ENCODE assay signal across 2 cellular contexts in genomic region chr16:22233050-22233405, GRCh38.
TF ChIP-seq lines count a peak whose summit lies in the region.

No MANE protein-coding gene starts in this region.

TF ChIP-seq in HCT116, 20 proteins besides CTCF, POLR2A, EP300 and RAD21:
- no peak for TF ChIP-seq YY1 (IDR thresholded peaks at IDR 0.05; ENCODE audit: extremely low read depth, insufficient replicate concordance, low read depth, low read length)
- TF ChIP-seq FOSL1 (IDR thresholded peaks at IDR 0.05; ENCODE audit: low read depth), result no peak
- TF ChIP-seq MAX (IDR thresholded peaks at IDR 0.05), result no peak
- TF ChIP-seq REST (IDR thresholded peaks at IDR 0.05; ENCODE audit: low read depth), result no peak
- no peak for TF ChIP-seq ZFX (IDR thresholded peaks at IDR 0.05)
- TF ChIP-seq JUND (IDR thresholded peaks at IDR 0.05), result no peak
- TF ChIP-seq POLR2AphosphoS5 (IDR thresholded peaks at IDR 0.05; ENCODE audit: low read depth, low read length), result no peak
- TF ChIP-seq TCF7L2 (IDR thresholded peaks at IDR 0.05; ENCODE audit: borderline replicate concordance, extremely low read depth, insufficient read depth, insufficient read length), result no peak
- no peak for TF ChIP-seq EZH2phosphoT487 (IDR thresholded peaks at IDR 0.05; ENCODE audit: borderline replicate concordance)
- no peak for TF ChIP-seq EZH2 (IDR thresholded peaks at IDR 0.05)
- TF ChIP-seq ATF3 (IDR thresholded peaks at IDR 0.05), result no peak
- no peak for TF ChIP-seq CBX3 (IDR thresholded peaks at IDR 0.05; ENCODE audit: low read depth)
- no peak for TF ChIP-seq ELF1 (IDR thresholded peaks at IDR 0.05; ENCODE audit: borderline replicate concordance, low read depth)
- no peak for TF ChIP-seq ZBTB33 (IDR thresholded peaks at IDR 0.05; ENCODE audit: extremely low read depth, insufficient replicate concordance, low read length)
- TF ChIP-seq EGR1 (IDR thresholded peaks at IDR 0.05; ENCODE audit: low read depth), result no peak
TF ChIP-seq in HCT116: peak in this region for 0.

TF ChIP-seq in K562, 482 proteins besides CTCF, POLR2A, EP300 and RAD21:
- TF ChIP-seq PHF21A (IDR thresholded peaks at IDR 0.05; ENCODE audit: borderline replicate concordance, low read depth), result no peak
- TF ChIP-seq RBM17 (IDR thresholded peaks at IDR 0.05; ENCODE audit: borderline replicate concordance, low read depth, low read length), result no peak
TF ChIP-seq in K562: peak in this region for 0.
